In the genomic region with DNA sequence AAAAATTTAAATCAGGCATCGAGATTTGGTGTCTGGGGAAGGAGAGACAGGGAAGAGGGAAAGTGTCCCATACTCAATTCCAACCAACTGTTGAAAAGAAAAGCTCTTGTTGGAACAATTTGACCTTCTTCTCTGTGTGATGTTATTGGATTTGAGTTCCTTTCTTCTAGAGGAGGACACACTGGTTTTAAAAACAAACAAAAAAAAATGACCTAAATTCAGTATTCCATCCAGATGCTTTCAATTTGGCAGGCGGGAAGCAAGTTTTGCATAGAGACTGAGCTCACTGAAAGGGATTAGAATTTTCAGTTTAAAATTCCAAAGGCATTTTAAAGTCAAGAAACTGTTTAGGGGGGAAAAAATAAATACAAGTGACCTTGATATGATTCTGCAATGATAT, we compare ENCODE assay signal across 17 cellular contexts.
DNase-seq lines count a peak whose midpoint lies in the region; ATAC-seq and TF ChIP-seq lines count a peak whose summit lies in the region.
"Had no signal": no experiment of that assay in that cellular context is flagged by ENCODE, and none has a peak within 500 bp of the region (broad histone marks: within the 10 kb centered on the region; RNA-seq: fewer than 3 reads in every experiment).

No MANE protein-coding gene starts in this region.

- TF ChIP-seq POLR2A in spleen (IDR thresholded peaks at IDR 0.05) = no peak

- no peaks in the 10 kb centered on the region for H3K36me3 ChIP-seq in spleen

- peak; percentile 5 for DNase-seq in GM03348 (ENCODE audit: low spot score)
- peak; percentile 40 for DNase-seq in dedifferentiated amniotic fluid mesenchymal stem cell (ENCODE audit: extremely low spot score)
- DNase-seq in inferior parietal cortex (ENCODE audit: extremely low spot score) = peak; percentile 44
- DNase-seq in smooth muscle cell of the brain vasculature (ENCODE audit: low read depth, low spot score) = peak; percentile 28
- DNase-seq in spleen = no peak
- no peak for DNase-seq in amniotic stem cell (lab: John Stamatoyannopoulos, UW)
- DNase-seq: AML-193; CD4-positive, CD25-positive, alpha-beta regulatory T cell; EL; NCI-H1048; NCI-H1436 treated with DMSO at 0.1 percent for 48 hours; NCI-H2081; NCI-H510A; NCI-H82; PC-9 had no signal

- no peaks in the 10 kb centered on the region for H3K4me1 ChIP-seq in spleen

- peaks cover 0 to 4% (median 0%) of the 10 kb centered on the region in 7 donors for H3K27me3 ChIP-seq in spleen (replicated peaks in 1 of 7)

- peaks cover 0 to 6% (median 0%) of the 10 kb centered on the region in 8 donors for H3K9me3 ChIP-seq in spleen

- no peak overlapping the region for H3K4me3 ChIP-seq in spleen
- H3K4me3 ChIP-seq: PC-9 had no signal

- 63 to 82% (median 68%) methylated on average over 2 of the region's 2 CpGs for WGBS in spleen, 5 donors

- intact Hi-C loops in spleen (cut with DNase I; ENCODE audit: low total_unique reads) = no loop called here

- no peak for TF ChIP-seq CTCF in spleen (IDR thresholded peaks at IDR 0.05 in 8 of 11, conservative IDR thresholded peaks at IDR 0.05 in 3 of 11)

- no peak overlapping the region for H3K27ac ChIP-seq in spleen
- H3K27ac ChIP-seq: KMS-11, PC-9 had no signal

- ATAC-seq in HG03432 (IDR thresholded peaks at IDR 0.05; ENCODE audit: unreplicated experiment) = no peak

Comparison
In these comparisons a context has a peak if more than half of its experiments do, and no peak if none do; other contexts are left out.
1. DNase-seq: peak in GM03348 (single experiment), dedifferentiated amniotic fluid mesenchymal stem cell (single experiment), inferior parietal cortex (single experiment) and smooth muscle cell of the brain vasculature (single experiment); none in spleen (single experiment) and amniotic stem cell (single experiment).